Comparison of ENCODE assay signal across 1 cellular context in genomic region chr2:210556355-210556980, GRCh38.
TF ChIP-seq lines count a peak whose summit lies in the region.

TSS of gene CPS1 (plus strand) at chr2:210556599. CDS start at chr2:210556734, 135 bp downstream.

TF ChIP-seq in liver, 16 proteins besides CTCF, POLR2A, EP300 and RAD21 (continued from another document):
- peak; percentile 91 for TF ChIP-seq REST (IDR thresholded peaks at IDR 0.05)
- peak; percentile 56 for TF ChIP-seq FOXA1 (IDR thresholded peaks at IDR 0.05)
- peak in 1 of 2 donors; percentile 70 for TF ChIP-seq EGR1 (IDR thresholded peaks at IDR 0.05; ENCODE audit: low read depth in 2 of 2)
- peak in 1 of 2 donors; percentile 19 for TF ChIP-seq GABPA (IDR thresholded peaks at IDR 0.05 in 1 of 2, conservative IDR thresholded peaks at IDR 0.05 in 1 of 2)
- no peak for TF ChIP-seq HNF4G (IDR thresholded peaks at IDR 0.05)
- TF ChIP-seq TAF1 (conservative IDR thresholded peaks at IDR 0.05): peak; percentile 98
- TF ChIP-seq, protein P1, sequence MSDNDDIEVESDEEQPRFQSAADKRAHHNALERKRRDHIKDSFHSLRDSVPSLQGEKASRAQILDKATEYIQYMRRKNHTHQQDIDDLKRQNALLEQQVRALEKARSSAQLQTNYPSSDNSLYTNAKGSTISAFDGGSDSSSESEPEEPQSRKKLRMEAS (IDR thresholded peaks at IDR 0.05): peak; percentile 50
- peak; percentile 68 to 78 for TF ChIP-seq RXRA (IDR thresholded peaks at IDR 0.05)
- peak; percentile 98 for TF ChIP-seq YY1 (IDR thresholded peaks at IDR 0.05)
- TF ChIP-seq SP1 (IDR thresholded peaks at IDR 0.05): peak; percentile 71
- TF ChIP-seq, protein P2, sequence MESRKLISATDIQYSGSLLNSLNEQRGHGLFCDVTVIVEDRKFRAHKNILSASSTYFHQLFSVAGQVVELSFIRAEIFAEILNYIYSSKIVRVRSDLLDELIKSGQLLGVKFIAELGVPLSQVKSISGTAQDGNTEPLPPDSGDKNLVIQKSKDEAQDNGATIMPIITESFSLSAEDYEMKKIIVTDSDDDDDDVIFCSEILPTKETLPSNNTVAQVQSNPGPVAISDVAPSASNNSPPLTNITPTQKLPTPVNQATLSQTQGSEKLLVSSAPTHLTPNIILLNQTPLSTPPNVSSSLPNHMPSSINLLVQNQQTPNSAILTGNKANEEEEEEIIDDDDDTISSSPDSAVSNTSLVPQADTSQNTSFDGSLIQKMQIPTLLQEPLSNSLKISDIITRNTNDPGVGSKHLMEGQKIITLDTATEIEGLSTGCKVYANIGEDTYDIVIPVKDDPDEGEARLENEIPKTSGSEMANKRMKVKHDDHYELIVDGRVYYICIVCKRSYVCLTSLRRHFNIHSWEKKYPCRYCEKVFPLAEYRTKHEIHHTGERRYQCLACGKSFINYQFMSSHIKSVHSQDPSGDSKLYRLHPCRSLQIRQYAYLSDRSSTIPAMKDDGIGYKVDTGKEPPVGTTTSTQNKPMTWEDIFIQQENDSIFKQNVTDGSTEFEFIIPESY (IDR thresholded peaks at IDR 0.05): peak; percentile 62
- TF ChIP-seq FOXA2 (IDR thresholded peaks at IDR 0.05): peak; percentile 54
- TF ChIP-seq HNF4A (conservative IDR thresholded peaks at IDR 0.05): peak; percentile 58 to 63
TF ChIP-seq in liver: peak in this region for 13.
